In genomic region chr17:70261170-70261569, GRCh38 we compare ENCODE assay signal across 15 cellular contexts.
DNase-seq lines count a peak whose midpoint lies in the region; ATAC-seq and TF ChIP-seq lines count a peak whose summit lies in the region.
"Had no signal": no experiment of that assay in that cellular context is flagged by ENCODE, and none has a peak within 500 bp of the region (broad histone marks: within the 10 kb centered on the region; RNA-seq: fewer than 3 reads in every experiment).

No MANE protein-coding gene starts in this region.

- TF ChIP-seq CTCF in dorsolateral prefrontal cortex (IDR thresholded peaks at IDR 0.05 in 54 of 56, conservative IDR thresholded peaks at IDR 0.05 in 2 of 56; ENCODE audit: low read depth in 1 of 56, partially characterized antibody in 56 of 56): no peak

- H3K27me3 ChIP-seq in dorsolateral prefrontal cortex: no peaks in the 10 kb centered on the region

- no peak overlapping the region for H3K4me3 ChIP-seq in dorsolateral prefrontal cortex
- H3K4me3 ChIP-seq: GM12878, HAP-1 had no signal

- intact Hi-C loops in dorsolateral prefrontal cortex (cut with DNase I): loop anchor here in 1 of 2 donors (10.0 kb wide), 1 partner anchor 76 kb away; no protein-coding TSS in a partner anchor

- H3K27ac ChIP-seq in dorsolateral prefrontal cortex: peak overlapping the region in 37 of 59 donors; percentile 4 to 83 (median 49)

- ATAC-seq in GM19395 (IDR thresholded peaks at IDR 0.05; ENCODE audit: unreplicated experiment) (no peak), GM18907 (IDR thresholded peaks at IDR 0.05; ENCODE audit: unreplicated experiment) (no peak)
- ATAC-seq: GM12878 had no signal

- DNase-seq in dorsolateral prefrontal cortex (no peak), inferior parietal cortex (ENCODE audit: extremely low spot score) (peak; percentile 61), superior temporal gyrus (ENCODE audit: extremely low spot score) (peak; percentile 73), GF-D8 (lab: John Stamatoyannopoulos, UW) (no peak)
- DNase-seq: C1 segment of cervical spinal cord; Caco-2; CD4-positive, alpha-beta memory T cell; DMS53; DND-41; GOT3; HFFc6 had no signal

Comparison
In these comparisons a context has a peak if more than half of its experiments do, and no peak if none do; other contexts are left out.
1. DNase-seq: peak in inferior parietal cortex (single experiment) and superior temporal gyrus (single experiment); none in dorsolateral prefrontal cortex (0 of 10) and GF-D8 (single experiment).